In the genomic region with DNA sequence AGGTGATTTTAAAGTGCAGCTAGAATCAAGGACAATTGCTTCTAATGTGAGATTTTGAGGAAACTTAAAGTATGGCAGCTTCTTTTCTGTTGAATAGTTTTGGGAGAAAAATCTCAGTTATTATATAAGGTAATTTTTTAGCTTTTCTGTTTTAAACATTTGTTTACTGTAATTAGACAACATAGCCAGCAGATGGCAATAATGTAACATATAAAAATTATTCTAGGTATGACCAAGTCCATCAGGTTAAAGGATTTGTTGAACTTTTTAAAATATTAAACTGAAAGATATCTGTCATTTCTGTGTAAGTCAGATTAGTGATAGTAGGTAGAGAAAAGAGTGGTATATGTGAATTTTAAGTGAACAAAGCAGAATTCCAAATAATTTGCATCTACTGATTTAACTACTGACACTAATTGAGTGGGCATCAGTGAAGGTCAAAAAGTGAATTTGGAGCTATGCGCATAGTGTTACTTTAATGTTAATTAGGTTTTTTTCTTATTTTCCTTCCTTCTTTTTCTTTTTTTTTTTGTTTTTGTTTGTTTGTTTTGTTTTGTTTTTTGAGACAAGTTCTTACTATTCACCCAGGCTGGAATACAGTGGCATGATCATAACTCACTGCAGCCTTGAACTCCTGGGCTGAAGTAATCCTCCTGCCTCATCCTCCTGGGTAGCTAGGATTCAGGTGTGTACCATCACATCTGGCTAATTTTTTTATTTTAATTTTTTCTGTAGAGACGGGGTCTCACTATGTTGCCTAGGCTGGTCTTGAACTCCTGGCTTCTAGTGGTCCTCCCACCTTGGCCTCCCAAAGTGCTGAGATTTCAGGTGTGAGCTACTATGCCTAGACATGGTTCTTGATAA, we compare ENCODE assay signal across 9 cellular contexts. TPM values are rescaled to one million over a fixed set of nuclear protein-coding genes. Genes with fewer than 3 reads are reported as not detected.
A peak's percentile ranks its signal among the peaks of the same experiment; 100 is the strongest.
DNase-seq lines count a peak whose midpoint lies in the region; ATAC-seq, FAIRE-seq and TF ChIP-seq lines count a peak whose summit lies in the region.
"Had no signal": no experiment of that assay in that cellular context is flagged by ENCODE, and none has a peak within 500 bp of the region (broad histone marks: within the 10 kb centered on the region; RNA-seq: fewer than 3 reads in every experiment).

No MANE protein-coding gene starts in this region.

- TF ChIP-seq POLR2A in H54 (IDR thresholded peaks at IDR 0.05; ENCODE audit: low read depth, low read length) = no peak

- H3K36me3 ChIP-seq in RWPE2 (ENCODE audit: low read depth) = peaks cover 23% of the 10 kb centered on the region

- no peak overlapping the region for H3K27ac ChIP-seq in C4-2B
- no peak overlapping the region for H3K27ac ChIP-seq in RWPE2 (ENCODE audit: poor library complexity, severe bottlenecking)
- H3K27ac ChIP-seq: skin epidermis had no signal

- CTCF ChIA-PET in HEK293T (lab: Yijun Ruan, JAX) = interaction anchor here (0.7 to 1.9 kb wide), 9 partner anchors 9 to 1802 kb away, joined by 3 to 15 read pairs (median 5); partner anchors contain the start of gene NFKBIA

- H3K4me3 ChIP-seq in RWPE2 (ENCODE audit: severe bottlenecking) = no peak overlapping the region
- H3K4me3 ChIP-seq: skin epidermis had no signal

- no peaks in the 10 kb centered on the region for H3K27me3 ChIP-seq in RWPE2 (ENCODE audit: insufficient read depth, poor library complexity, severe bottlenecking)

- ATAC-seq in RWPE2 (ENCODE audit: low read depth) (peak; percentile 31; the same call in 1 of the 3 replicates), left colon (peak; percentile 39), HG03280 (IDR thresholded peaks at IDR 0.05; ENCODE audit: unreplicated experiment) (no peak)

- intact Hi-C loops in left colon (cut with DNase I, micrococcal nuclease) = loop anchor here in 1 of 2 donors (5.0 kb wide), 1 partner anchor 276 kb away; no protein-coding TSS in a partner anchor

- DNase-seq in H54 (ENCODE audit: insufficient read length, low spot score) (no peak), RWPE2 (ENCODE audit: low spot score) (no peak), left colon (no peak), HEK293T (ENCODE audit: extremely low spot score) (no peak), D341Med (ENCODE audit: low spot score) (no peak)
- DNase-seq in stimulated activated CD4-positive, alpha-beta T cell treated with anti-CD3 and anti-CD28 coated beads, Interleukin-15, amount 100 ng/mL, for 24 hours = no peak

- TF ChIP-seq CTCF in C4-2B (conservative IDR thresholded peaks at IDR 0.05) (peak; percentile 45), RWPE2 (IDR thresholded peaks at IDR 0.05; ENCODE audit: poor library complexity, severe bottlenecking) (peak; percentile 84)

- peak; percentile 66 for FAIRE-seq in H54 (lab: Jason Lieb, UNC)

- POLR2A ChIA-PET in HEK293T (lab: Yijun Ruan, JAX) = interaction anchor here (0.9 to 2.0 kb wide), 2 partner anchors 19 to 264 kb away, joined by 4 to 5 read pairs; partner anchors contain the start of genes NFKBIA and PPP2R3C

- no peaks in the 10 kb centered on the region for H3K9me3 ChIP-seq in RWPE2 (ENCODE audit: severe bottlenecking)

- H3K4me1 ChIP-seq in RWPE2 (ENCODE audit: insufficient read depth, poor library complexity, severe bottlenecking) = no peaks in the 10 kb centered on the region

TF ChIP-seq in HEK293T, 16 proteins besides CTCF, POLR2A, EP300 and RAD21:
- no peak for TF ChIP-seq ELF4 (IDR thresholded peaks at IDR 0.05)
- TF ChIP-seq FOXA1 (IDR thresholded peaks at IDR 0.05) = no peak
- no peak for TF ChIP-seq HDGF (IDR thresholded peaks at IDR 0.05; ENCODE audit: borderline replicate concordance)
- TF ChIP-seq FOXM1 (IDR thresholded peaks at IDR 0.05; ENCODE audit: borderline replicate concordance) = no peak

RNA-seq across cellular contexts. Expression of gene PRORP, which starts 18.6 kb away (rescaled TPM):
- 10 to 100 TPM; 25.2 to 27.6 TPM for total RNA-seq in left colon

RNA-seq across cellular contexts. Expression of gene PPP2R3C, which starts 19.2 kb away (rescaled TPM):
- 10 to 100 TPM; 23.9 to 27.8 TPM for total RNA-seq in left colon
